In genomic region chr2:96320326-96321229, GRCh38 we compare ENCODE assay signal across 8 cellular contexts. TPM values are rescaled to one million over a fixed set of nuclear protein-coding genes. Genes with fewer than 3 reads are reported as not detected.
DNase-seq lines count a peak whose midpoint lies in the region; ATAC-seq and TF ChIP-seq lines count a peak whose summit lies in the region.

No MANE protein-coding gene starts in this region.

- peaks cover 17% of the 10 kb centered on the region for H3K36me3 Mint-ChIP-seq in activated T-helper 1 cell treated with anti-CD3 and anti-CD28 coated beads, Interleukin-12 subunit alpha, Interleukin-12 subunit beta, Interleukin-2, Interleukin-4 antibody, amounts not matched to agents 30 ng/mL and 10 ng/mL and 1 ng/mL, durations not matched to agents 14 hours and 24 hours and 36 hours (ENCODE audit: low read depth)

- H3K27ac ChIP-seq in liver (ENCODE audit: low read depth in 1 of 2, low read length in 2 of 2) (peak overlapping the region in 1 of 2 donors; percentile 25), upper lobe of right lung (peak overlapping the region; percentile 43)

- peak overlapping the region; percentile 85 for H3K27ac Mint-ChIP-seq in activated T-helper 1 cell treated with anti-CD3 and anti-CD28 coated beads, Interleukin-12 subunit alpha, Interleukin-12 subunit beta, Interleukin-2, Interleukin-4 antibody, amounts not matched to agents 30 ng/mL and 10 ng/mL and 1 ng/mL, durations not matched to agents 14 hours and 24 hours and 36 hours

- H3K9me3 Mint-ChIP-seq in activated T-helper 1 cell treated with anti-CD3 and anti-CD28 coated beads, Interleukin-12 subunit alpha, Interleukin-12 subunit beta, Interleukin-2, Interleukin-4 antibody, amounts not matched to agents 30 ng/mL and 10 ng/mL and 1 ng/mL, durations not matched to agents 14 hours and 24 hours and 36 hours, result no peaks in the 10 kb centered on the region

- H3K4me3 Mint-ChIP-seq in activated T-helper 1 cell treated with anti-CD3 and anti-CD28 coated beads, Interleukin-12 subunit alpha, Interleukin-12 subunit beta, Interleukin-2, Interleukin-4 antibody, amounts not matched to agents 30 ng/mL and 10 ng/mL and 1 ng/mL, durations not matched to agents 14 hours and 24 hours and 36 hours, result peak overlapping the region; percentile 88

- no peak for TF ChIP-seq CTCF in BE2C (IDR thresholded peaks at IDR 0.05; ENCODE audit: low read depth, low read length)
- TF ChIP-seq CTCF in liver (IDR thresholded peaks at IDR 0.05; ENCODE audit: low read depth, low read length, missing input control), result no peak
- TF ChIP-seq CTCF in upper lobe of right lung (IDR thresholded peaks at IDR 0.05), result no peak

- TF ChIP-seq RAD21 in liver (IDR thresholded peaks at IDR 0.05), result no peak

- H3K9me3 ChIP-seq in BE2C (no peaks in the 10 kb centered on the region), liver (ENCODE audit: control insufficient read depth in 4 of 4, low read length in 3 of 4) (no peaks in the 10 kb centered on the region), upper lobe of right lung (no peaks in the 10 kb centered on the region)

- WGBS in liver, result 41% methylated on average over 12 of the region's 12 CpGs

- H3K4me1 ChIP-seq in BE2C, result no peaks in the 10 kb centered on the region
- H3K4me1 ChIP-seq in liver (ENCODE audit: control insufficient read depth in 4 of 4, insufficient read depth in 4 of 4, low read length in 3 of 4), result peaks cover 0 to 17% (median 12%) of the 10 kb centered on the region in 4 donors
- no peaks in the 10 kb centered on the region for H3K4me1 ChIP-seq in upper lobe of right lung

- H3K4me1 Mint-ChIP-seq in activated T-helper 1 cell treated with anti-CD3 and anti-CD28 coated beads, Interleukin-12 subunit alpha, Interleukin-12 subunit beta, Interleukin-2, Interleukin-4 antibody, amounts not matched to agents 30 ng/mL and 10 ng/mL and 1 ng/mL, durations not matched to agents 14 hours and 24 hours and 36 hours (ENCODE audit: low read depth), result peaks cover 64% of the 10 kb centered on the region

- intact Hi-C loops in activated T-helper 1 cell treated with anti-CD3 and anti-CD28 coated beads, Interleukin-12 subunit alpha, Interleukin-12 subunit beta, Interleukin-2, Interleukin-4 antibody, amounts not matched to agents 30 ng/mL and 10 ng/mL and 1 ng/mL, durations not matched to agents 14 hours and 24 hours and 36 hours (cut with micrococcal nuclease), result loop anchor here (1.0 to 5.0 kb wide), 9 partner anchors 15 to 497 kb away; partner anchors contain the start of genes ARID5A, CIAO1, CNNM3 and DUSP2
- intact Hi-C loops in upper lobe of right lung (cut with DNase I), result no loop called here

- H3K27me3 ChIP-seq in BE2C (no peaks in the 10 kb centered on the region), liver (ENCODE audit: control insufficient read depth in 4 of 4, insufficient read depth in 4 of 4, low read length in 3 of 4) (peaks cover 0 to 2% (median 0%) of the 10 kb centered on the region in 4 donors), upper lobe of right lung (peaks cover 42% of the 10 kb centered on the region)

- no peaks in the 10 kb centered on the region for H3K36me3 ChIP-seq in BE2C
- no peaks in the 10 kb centered on the region for H3K36me3 ChIP-seq in liver (ENCODE audit: control insufficient read depth in 4 of 4, insufficient read depth in 3 of 4, low read depth in 1 of 4, low read length in 3 of 4)
- H3K36me3 ChIP-seq in upper lobe of right lung, result no peaks in the 10 kb centered on the region

- POLR2A ChIA-PET in HEK293T (lab: Yijun Ruan, JAX), result interaction anchor here (1.2 to 3.8 kb wide), 7 partner anchors 10 to 213 kb away, joined by 3 to 76 read pairs (median 3); partner anchors contain the start of genes CIAO1, NCAPH and SNRNP200

- DNase-seq in BE2C (no peak), HEK293T (ENCODE audit: extremely low spot score) (no peak), upper lobe of right lung (no peak), hepatic stellate cell (ENCODE audit: low spot score) (no peak), kidney glomerular epithelial cell (lab: John Stamatoyannopoulos, UW) (no peak), NCI-H187 treated with DMSO at 0.1 percent for 48 hours (lab: John Stamatoyannopoulos, UW) (no peak)
- DNase-seq in activated T-helper 1 cell treated with anti-CD3 and anti-CD28 coated beads, Interleukin-12 subunit alpha, Interleukin-12 subunit beta, Interleukin-2, Interleukin-4 antibody, amounts not matched to agents 30 ng/mL and 10 ng/mL and 1 ng/mL, durations not matched to agents 14 hours and 24 hours and 36 hours (ENCODE audit: low spot score), result no peak

- no peak for ATAC-seq in upper lobe of right lung

- CTCF ChIA-PET in HEK293T (lab: Yijun Ruan, JAX), result no interaction called here

- H3K9ac ChIP-seq in liver (ENCODE audit: low read depth in 1 of 2, low read length in 2 of 2), result peak overlapping the region in 1 of 2 donors; percentile 16

- no peaks in the 10 kb centered on the region for H3K27me3 Mint-ChIP-seq in activated T-helper 1 cell treated with anti-CD3 and anti-CD28 coated beads, Interleukin-12 subunit alpha, Interleukin-12 subunit beta, Interleukin-2, Interleukin-4 antibody, amounts not matched to agents 30 ng/mL and 10 ng/mL and 1 ng/mL, durations not matched to agents 14 hours and 24 hours and 36 hours (ENCODE audit: insufficient read depth)

- H3K4me3 ChIP-seq in BE2C (ENCODE audit: low read depth, low read length) (peak overlapping the region; percentile 72), liver (ENCODE audit: low read depth in 1 of 3, low read length in 3 of 3) (peak overlapping the region; percentile 38 to 50 (median 50)), upper lobe of right lung (peak overlapping the region; percentile 62)

TF ChIP-seq in HEK293T, 16 proteins besides CTCF, POLR2A, EP300 and RAD21:
- TF ChIP-seq CTBP1 (IDR thresholded peaks at IDR 0.05; ENCODE audit: borderline replicate concordance) (no peak), PKNOX1 (IDR thresholded peaks at IDR 0.05) (peak; percentile 64), HDGF (IDR thresholded peaks at IDR 0.05; ENCODE audit: borderline replicate concordance) (no peak)

TF ChIP-seq in liver, 16 proteins besides CTCF, POLR2A, EP300 and RAD21:
- no peak for TF ChIP-seq FOXA1 (IDR thresholded peaks at IDR 0.05)

RNA-seq across cellular contexts. Expression of gene ITPRIPL1, which starts 4.5 kb away (rescaled TPM):
- polyA plus RNA-seq in BE2C (2012; ENCODE audit: insufficient read depth, insufficient read length, low read depth), result 10.0 TPM
- total RNA-seq in activated T-helper 1 cell treated with anti-CD3 and anti-CD28 coated beads, Interleukin-12 subunit alpha, Interleukin-12 subunit beta, Interleukin-2, Interleukin-4 antibody, amounts not matched to agents 30 ng/mL and 10 ng/mL and 1 ng/mL, durations not matched to agents 14 hours and 24 hours and 36 hours, result 52.1 and 54.5 TPM in 2 replicates
- 1 to 10 TPM in 1 of 2 donors, under 1 TPM in 1; 0.33 to 3.1 TPM for total RNA-seq in liver
- polyA plus RNA-seq in liver, result under 1 TPM; 0.19 to 0.22 TPM
- total RNA-seq in upper lobe of right lung, result 1.3 TPM

RNA-seq across cellular contexts. Expression of gene NCAPH, which starts 15.0 kb away (rescaled TPM):
- 5.3 TPM for polyA plus RNA-seq in BE2C (2012; ENCODE audit: insufficient read depth, insufficient read length, low read depth)
- 64.7 and 69.7 TPM in 2 replicates for total RNA-seq in activated T-helper 1 cell treated with anti-CD3 and anti-CD28 coated beads, Interleukin-12 subunit alpha, Interleukin-12 subunit beta, Interleukin-2, Interleukin-4 antibody, amounts not matched to agents 30 ng/mL and 10 ng/mL and 1 ng/mL, durations not matched to agents 14 hours and 24 hours and 36 hours
- total RNA-seq in liver (10 to 100 TPM in 1 of 2 donors, under 1 TPM in 1; 0.17 to 28.6 TPM), upper lobe of right lung (1.6 TPM)
- polyA plus RNA-seq in liver, result under 1 TPM; 0.64 to 0.92 TPM

RNA-seq across cellular contexts. Expression of gene SNRNP200, which starts 15.2 kb away (rescaled TPM):
- 297 TPM for polyA plus RNA-seq in BE2C (2012; ENCODE audit: insufficient read depth, insufficient read length, low read depth)
- 192 and 196 TPM in 2 replicates for total RNA-seq in activated T-helper 1 cell treated with anti-CD3 and anti-CD28 coated beads, Interleukin-12 subunit alpha, Interleukin-12 subunit beta, Interleukin-2, Interleukin-4 antibody, amounts not matched to agents 30 ng/mL and 10 ng/mL and 1 ng/mL, durations not matched to agents 14 hours and 24 hours and 36 hours
- total RNA-seq in liver (10 to 100 TPM; 55.9 to 75.2 TPM), upper lobe of right lung (91.2 TPM)
- polyA plus RNA-seq in liver, result 10 to 100 TPM; 28.1 to 39.1 TPM

RNA-seq across cellular contexts. Expression of gene CIAO1, which starts 54.6 kb away (rescaled TPM):
- polyA plus RNA-seq in BE2C (2012; ENCODE audit: insufficient read depth, insufficient read length, low read depth), result 73.9 TPM
- total RNA-seq in activated T-helper 1 cell treated with anti-CD3 and anti-CD28 coated beads, Interleukin-12 subunit alpha, Interleukin-12 subunit beta, Interleukin-2, Interleukin-4 antibody, amounts not matched to agents 30 ng/mL and 10 ng/mL and 1 ng/mL, durations not matched to agents 14 hours and 24 hours and 36 hours, result 111 and 115 TPM in 2 replicates
- total RNA-seq in liver, result 10 to 100 TPM; 50.6 to 80.4 TPM
- polyA plus RNA-seq in liver, result 10 to 100 TPM; 43.0 to 43.3 TPM
- 61.7 TPM for total RNA-seq in upper lobe of right lung

RNA-seq across cellular contexts. Expression of gene TMEM127, which starts 54.8 kb away (rescaled TPM):
- 16.8 TPM for polyA plus RNA-seq in BE2C (2012; ENCODE audit: insufficient read depth, insufficient read length, low read depth)
- total RNA-seq in activated T-helper 1 cell treated with anti-CD3 and anti-CD28 coated beads, Interleukin-12 subunit alpha, Interleukin-12 subunit beta, Interleukin-2, Interleukin-4 antibody, amounts not matched to agents 30 ng/mL and 10 ng/mL and 1 ng/mL, durations not matched to agents 14 hours and 24 hours and 36 hours, result 29.7 and 30.1 TPM in 2 replicates
- 10 to 100 TPM; 17.7 to 19.1 TPM for total RNA-seq in liver
- 10 to 100 TPM; 11.2 to 27.5 TPM for polyA plus RNA-seq in liver
- 67.3 TPM for total RNA-seq in upper lobe of right lung

Comparison
In these comparisons a context has a peak if more than half of its experiments do, and no peak if none do; other contexts are left out.
1. RNA of gene ITPRIPL1, which starts 4.5 kb away (total RNA-seq): 52.1 to 54.5 TPM in activated T-helper 1 cell treated with anti-CD3 and anti-CD28 coated beads, Interleukin-12 subunit alpha, Interleukin-12 subunit beta, Interleukin-2, Interleukin-4 antibody, amounts not matched to agents 30 ng/mL and 10 ng/mL and 1 ng/mL, durations not matched to agents 14 hours and 24 hours and 36 hours; 0.33 to 3.1 TPM in liver and 1.3 TPM in upper lobe of right lung (single experiment); every median in the first group is over 10 times any median in the second.
2. Peak in every context shown above with its lines, with median percentiles within 50 percentile points of each other: H3K4me3 ChIP-seq.